Comparison of ENCODE assay signal across 15 cellular contexts in genomic region chr6:144331610-144332009, GRCh38. TPM values are rescaled to one million over a fixed set of nuclear protein-coding genes. Genes with fewer than 3 reads are reported as not detected.
DNase-seq lines count a peak whose midpoint lies in the region; ATAC-seq and TF ChIP-seq lines count a peak whose summit lies in the region.
"Had no signal": no experiment of that assay in that cellular context is flagged by ENCODE, and none has a peak within 500 bp of the region (broad histone marks: within the 10 kb centered on the region; RNA-seq: fewer than 3 reads in every experiment).

No MANE protein-coding gene starts in this region.

- H3K27me3 Mint-ChIP-seq in naive thymus-derived CD4-positive, alpha-beta T cell = no peaks in the 10 kb centered on the region
- H3K27me3 Mint-ChIP-seq: activated T-helper 17 cell treated with anti-CD3 and anti-CD28 coated beads, Interleukin-2, amount 50 U/mL, for 72 hours had no signal

- peak overlapping the region in 6 of 9 donors; percentile 13 to 70 (median 36) for H3K27ac Mint-ChIP-seq in naive thymus-derived CD4-positive, alpha-beta T cell
- H3K27ac Mint-ChIP-seq: activated T-helper 17 cell treated with anti-CD3 and anti-CD28 coated beads, Interleukin-2, amount 50 U/mL, for 72 hours had no signal

- CTCF ChIA-PET in naive thymus-derived CD4-positive, alpha-beta T cell (lab: Charles Lee) = no interaction called here

- no peaks in the 10 kb centered on the region for H3K9me3 Mint-ChIP-seq in naive thymus-derived CD4-positive, alpha-beta T cell
- H3K9me3 Mint-ChIP-seq: activated T-helper 17 cell treated with anti-CD3 and anti-CD28 coated beads, Interleukin-2, amount 50 U/mL, for 72 hours had no signal

- TF ChIP-seq CTCF in LNCaP clone FGC (IDR thresholded peaks at IDR 0.05; ENCODE audit: control insufficient read depth, extremely low read depth, insufficient read depth) (no peak), epithelial cell of esophagus (IDR thresholded peaks at IDR 0.05; ENCODE audit: insufficient read depth, low read depth, low read length, missing control alignments) (no peak)

- peaks cover 20 to 54% (median 37%) of the 10 kb centered on the region in 7 donors for H3K4me1 Mint-ChIP-seq in naive thymus-derived CD4-positive, alpha-beta T cell

- no peak overlapping the region for H3K27ac ChIP-seq in naive thymus-derived CD4-positive, alpha-beta T cell (ENCODE audit: low read depth, low read length)

- H3K27me3 ChIP-seq in naive thymus-derived CD4-positive, alpha-beta T cell (ENCODE audit: control insufficient read depth in 2 of 2, insufficient read depth in 2 of 2, low read length in 2 of 2) = no peaks in the 10 kb centered on the region

- H3K9me3 ChIP-seq in naive thymus-derived CD4-positive, alpha-beta T cell (ENCODE audit: control insufficient read depth in 2 of 3, low read length in 3 of 3) = no peaks in the 10 kb centered on the region
- H3K9me3 ChIP-seq: BE2C had no signal

- no peaks in the 10 kb centered on the region for H3K36me3 ChIP-seq in naive thymus-derived CD4-positive, alpha-beta T cell (ENCODE audit: control insufficient read depth in 2 of 3, insufficient read depth in 3 of 3, low read length in 3 of 3)
- H3K36me3 ChIP-seq: BE2C had no signal

- DNase-seq in AG08396 (ENCODE audit: low spot score) = peak; percentile 53
- no peak for DNase-seq in LNCaP clone FGC (ENCODE audit: low read depth)
- peak; percentile 53 for DNase-seq in epithelial cell of esophagus (ENCODE audit: low read depth)
- DNase-seq in naive thymus-derived CD4-positive, alpha-beta T cell = no peak
- DNase-seq in NCI-H1694 treated with DMSO at 0.1 percent for 48 hours (lab: John Stamatoyannopoulos, UW) = no peak
- no peak for DNase-seq in activated naive CD4-positive, alpha-beta T cell (lab: John Stamatoyannopoulos, UW)
- no peak for DNase-seq in cortex of kidney (lab: John Stamatoyannopoulos, UW)
- DNase-seq in D341Med (ENCODE audit: low spot score) = no peak
- DNase-seq: activated CD4-positive, CD25-positive, alpha-beta regulatory T cell treated with anti-CD3 and anti-CD28 coated beads, Interleukin-2, amount 50 U/mL, for 72 hours; BE2C; cerebellar nuclear complex; MM.1S; NCI-H524 treated with DMSO at 0.1 percent for 48 hours; stimulated activated CD4-positive, alpha-beta T cell treated with anti-CD3 and anti-CD28 coated beads, Interleukin-12 subunit alpha, Interleukin-12 subunit beta, amount 100 ng/mL, for 4 hours had no signal

- intact Hi-C loops in naive thymus-derived CD4-positive, alpha-beta T cell (cut with micrococcal nuclease) = no loop called here

- peaks cover 28 to 29% of the 10 kb centered on the region in 2 donors for H3K4me1 ChIP-seq in naive thymus-derived CD4-positive, alpha-beta T cell (ENCODE audit: control insufficient read depth in 2 of 2, insufficient read depth in 2 of 2, low read length in 2 of 2)
- H3K4me1 ChIP-seq: BE2C had no signal

- H3K4me3 ChIP-seq in LNCaP clone FGC (ENCODE audit: low read depth, low read length) = peak overlapping the region; percentile 49
- H3K4me3 ChIP-seq in epithelial cell of esophagus (ENCODE audit: low read length) = peak overlapping the region; percentile 53
- H3K4me3 ChIP-seq in naive thymus-derived CD4-positive, alpha-beta T cell (ENCODE audit: low read length) = no peak overlapping the region

- no peak for ATAC-seq in naive thymus-derived CD4-positive, alpha-beta T cell
- ATAC-seq: activated T-helper 17 cell treated with anti-CD3 and anti-CD28 coated beads, Interleukin-2, amount 50 U/mL, for 72 hours had no signal

- no peaks in the 10 kb centered on the region for H3K36me3 Mint-ChIP-seq in naive thymus-derived CD4-positive, alpha-beta T cell

- POLR2A ChIA-PET in naive thymus-derived CD4-positive, alpha-beta T cell (lab: Charles Lee) = no interaction called here

- no peak overlapping the region for H3K4me3 Mint-ChIP-seq in naive thymus-derived CD4-positive, alpha-beta T cell
- H3K4me3 Mint-ChIP-seq: activated T-helper 17 cell treated with anti-CD3 and anti-CD28 coated beads, Interleukin-2, amount 50 U/mL, for 72 hours had no signal

RNA-seq across cellular contexts. Expression of gene UTRN, which starts 46.5 kb away (rescaled TPM):
- total RNA-seq in naive thymus-derived CD4-positive, alpha-beta T cell = 100 to 1,000 TPM; 148 to 280 (median 153) TPM
- 10 to 100 TPM; 46.7 to 52.1 TPM for polyA plus RNA-seq in naive thymus-derived CD4-positive, alpha-beta T cell

Comparison
In these comparisons a context has a peak if more than half of its experiments do, and no peak if none do; other contexts are left out.
1. DNase-seq: peak in AG08396 (single experiment) and epithelial cell of esophagus (single experiment); none in LNCaP clone FGC (single experiment), naive thymus-derived CD4-positive, alpha-beta T cell (0 of 9), NCI-H1694 treated with DMSO at 0.1 percent for 48 hours (single experiment), activated naive CD4-positive, alpha-beta T cell (0 of 4), cortex of kidney (single experiment) and D341Med (single experiment).